20 cellular contexts compared by ENCODE assay signal in the genomic region with DNA sequence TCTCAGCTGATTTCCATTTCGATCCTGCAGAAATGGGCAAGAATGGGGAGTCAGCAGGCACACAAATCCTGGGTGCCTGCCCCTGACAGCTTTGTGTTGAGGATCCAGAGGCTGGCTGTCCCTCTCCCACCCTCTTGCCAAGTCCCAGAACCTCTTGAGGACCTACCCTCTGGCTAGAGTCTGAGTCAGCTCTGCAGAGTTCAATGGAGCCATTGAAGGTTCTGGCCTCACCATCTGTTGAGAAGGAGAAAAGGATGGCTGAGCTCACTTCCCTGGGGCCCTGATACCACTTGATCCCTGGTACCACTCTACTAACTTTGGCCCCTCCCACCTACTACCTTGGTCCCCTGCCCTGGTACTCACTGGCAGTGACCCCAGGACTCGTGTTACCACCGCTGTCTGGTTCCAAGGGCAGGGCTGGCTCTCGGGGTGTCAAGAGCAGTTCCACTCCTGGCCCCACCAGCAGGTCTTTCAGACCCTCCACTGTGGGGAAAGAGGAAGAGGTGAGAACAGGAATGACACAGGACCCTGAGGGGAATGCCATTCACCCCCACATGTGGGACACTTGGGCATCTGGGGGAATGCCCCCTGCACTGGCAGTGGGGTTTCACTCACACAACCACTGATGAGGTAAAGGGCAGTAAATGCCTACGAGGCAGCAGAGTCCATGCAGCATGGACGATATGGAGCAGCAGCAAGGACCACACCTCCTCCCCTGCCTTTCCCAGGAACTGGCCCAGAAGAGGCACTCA. TPM values are rescaled to one million over a fixed set of nuclear protein-coding genes. Genes with fewer than 3 reads are reported as not detected.
A peak's percentile ranks its signal among the peaks of the same experiment; 100 is the strongest.
DNase-seq lines count a peak whose midpoint lies in the region; ATAC-seq lines count a peak whose summit lies in the region.
"Had no signal": no experiment of that assay in that cellular context is flagged by ENCODE, and none has a peak within 500 bp of the region (broad histone marks: within the 10 kb centered on the region; RNA-seq: fewer than 3 reads in every experiment).

No MANE protein-coding gene starts in this region.

- no peak for DNase-seq in activated naive CD4-positive, alpha-beta T cell treated with anti-CD3 and anti-CD28 coated beads, Interleukin-2, amount 50 U/mL, for 16 hours
- DNase-seq in activated naive CD4-positive, alpha-beta T cell treated with anti-CD3 and anti-CD28 coated beads, Interleukin-2, amount 50 U/mL, for 72 hours (ENCODE audit: low spot score in 2 of 2) = no peak
- no peak for DNase-seq in left colon
- DNase-seq in activated gamma-delta T cell (lab: John Stamatoyannopoulos, UW) = no peak
- DNase-seq in 8988T = no peak
- no peak for DNase-seq in SHP77 treated with DMSO at 0.1 percent for 48 hours (lab: John Stamatoyannopoulos, UW)
- DNase-seq: activated CD8-positive, alpha-beta memory T cell treated with anti-CD3 and anti-CD28 coated beads, Interleukin-2, amount 50 U/mL, for 48 hours; cerebellar nuclear complex; COR-L47; EL; islet precursor cell; NCI-H69; OCI-M1; retina had no signal

- peaks cover 7% of the 10 kb centered on the region for H3K36me3 Mint-ChIP-seq in activated naive CD4-positive, alpha-beta T cell treated with anti-CD3 and anti-CD28 coated beads, Interleukin-2, amount 50 U/mL, for 24 hours
- peaks cover 25 to 49% of the 10 kb centered on the region in 2 donors for H3K36me3 Mint-ChIP-seq in activated naive CD4-positive, alpha-beta T cell treated with anti-CD3 and anti-CD28 coated beads, Interleukin-2, amount 50 U/mL, for 72 hours

- intact Hi-C loops in left colon (cut with DNase I, micrococcal nuclease) = no loop called here

- no peak overlapping the region for H3K4me3 Mint-ChIP-seq in activated naive CD4-positive, alpha-beta T cell treated with anti-CD3 and anti-CD28 coated beads, Interleukin-2, amount 50 U/mL, for 24 hours

- H3K27ac ChIP-seq in temporal lobe (ENCODE audit: low read depth, low read length) = peak overlapping the region; percentile 19
- H3K27ac ChIP-seq: hepatocyte, SJSA1 had no signal

- peaks cover 3% of the 10 kb centered on the region for H3K4me1 Mint-ChIP-seq in activated naive CD4-positive, alpha-beta T cell treated with anti-CD3 and anti-CD28 coated beads, Interleukin-2, amount 50 U/mL, for 24 hours

- no peaks in the 10 kb centered on the region for H3K9me3 Mint-ChIP-seq in activated naive CD4-positive, alpha-beta T cell treated with anti-CD3 and anti-CD28 coated beads, Interleukin-2, amount 50 U/mL, for 24 hours
- no peaks in the 10 kb centered on the region for H3K9me3 Mint-ChIP-seq in activated naive CD4-positive, alpha-beta T cell treated with anti-CD3 and anti-CD28 coated beads, Interleukin-2, amount 50 U/mL, for 72 hours

- ATAC-seq in activated naive CD4-positive, alpha-beta T cell treated with anti-CD3 and anti-CD28 coated beads, Interleukin-2, amount 50 U/mL, for 72 hours = peak in 1 of 2 donors; percentile 62
- ATAC-seq in left colon = peak; percentile 14
- ATAC-seq: HepG2 had no signal

- peak overlapping the region; percentile 80 for H3K27ac Mint-ChIP-seq in activated naive CD4-positive, alpha-beta T cell treated with anti-CD3 and anti-CD28 coated beads, Interleukin-2, amount 50 U/mL, for 24 hours
- H3K27ac Mint-ChIP-seq in activated naive CD4-positive, alpha-beta T cell treated with anti-CD3 and anti-CD28 coated beads, Interleukin-2, amount 50 U/mL, for 72 hours = peak overlapping the region; percentile 77 to 82

- no peaks in the 10 kb centered on the region for H3K27me3 Mint-ChIP-seq in activated naive CD4-positive, alpha-beta T cell treated with anti-CD3 and anti-CD28 coated beads, Interleukin-2, amount 50 U/mL, for 24 hours

RNA-seq across cellular contexts. Expression of gene RXFP4, which starts 10.5 kb away (rescaled TPM):
- not detected for total RNA-seq in activated naive CD4-positive, alpha-beta T cell treated with anti-CD3 and anti-CD28 coated beads, Interleukin-2, amount 50 U/mL, for 72 hours
- total RNA-seq in left colon = 1 to 10 TPM; 5.2 to 5.6 TPM
- total RNA-seq in temporal lobe = not detected
- total RNA-seq: SJSA1, subcutaneous adipose tissue had no signal

RNA-seq across cellular contexts. Expression of gene KHDC4, which starts 17.7 kb away (rescaled TPM):
- 100 to 1,000 TPM in 1 of 2 donors, 10 to 100 TPM in 1; 81.2 to 100 TPM for total RNA-seq in activated naive CD4-positive, alpha-beta T cell treated with anti-CD3 and anti-CD28 coated beads, Interleukin-2, amount 50 U/mL, for 72 hours
- total RNA-seq in left colon (10 to 100 TPM; 45.6 to 54.1 TPM), temporal lobe (24.8 TPM)

RNA-seq across cellular contexts. Expression of gene ARHGEF2, which starts 26.4 kb away (rescaled TPM):
- total RNA-seq in activated naive CD4-positive, alpha-beta T cell treated with anti-CD3 and anti-CD28 coated beads, Interleukin-2, amount 50 U/mL, for 72 hours = 100 to 1,000 TPM; 131 to 238 TPM
- 100 to 1,000 TPM in 1 of 2 donors, 10 to 100 TPM in 1; 99.3 to 103 TPM for total RNA-seq in left colon
- 86.5 TPM for total RNA-seq in temporal lobe

RNA-seq across cellular contexts. Expression of gene RIT1, which starts 40.8 kb away (rescaled TPM):
- 10 to 100 TPM; 33.1 to 49.2 TPM for total RNA-seq in activated naive CD4-positive, alpha-beta T cell treated with anti-CD3 and anti-CD28 coated beads, Interleukin-2, amount 50 U/mL, for 72 hours
- total RNA-seq in left colon (10 to 100 TPM; 21.5 to 26.3 TPM), temporal lobe (22.6 TPM)
